Comparison of ENCODE assay signal across 2 cellular contexts in genomic region chr6:148416309-148416965, GRCh38.
TF ChIP-seq lines count a peak whose summit lies in the region.

No MANE protein-coding gene starts in this region.

TF ChIP-seq in H1, 55 proteins besides CTCF, POLR2A, EP300 and RAD21 (continued from another document):
- no peak for TF ChIP-seq CREB1 (IDR thresholded peaks at IDR 0.05)
- TF ChIP-seq PHF8 (conservative IDR thresholded peaks at IDR 0.05; ENCODE audit: low read depth, low read length): no peak
- TF ChIP-seq HDAC6 (IDR thresholded peaks at IDR 0.05; ENCODE audit: low read depth, low read length): no peak
- no peak for TF ChIP-seq NRF1 (IDR thresholded peaks at IDR 0.05; ENCODE audit: low read depth, low read length)
- TF ChIP-seq NANOG (IDR thresholded peaks at IDR 0.05; ENCODE audit: insufficient read depth, low read depth, low read length, poor library complexity, severe bottlenecking): no peak
- no peak for TF ChIP-seq SAP30 (IDR thresholded peaks at IDR 0.05; ENCODE audit: insufficient read depth, insufficient replicate concordance, low read length)
- no peak for TF ChIP-seq TCF12 (IDR thresholded peaks at IDR 0.05; ENCODE audit: low read depth, low read length)
- no peak for TF ChIP-seq SUZ12 (IDR thresholded peaks at IDR 0.05; ENCODE audit: low read length)
- no peak for TF ChIP-seq ZNF274 (IDR thresholded peaks at IDR 0.05; ENCODE audit: borderline replicate concordance, extremely low read depth, low read length)
- TF ChIP-seq MAFK (IDR thresholded peaks at IDR 0.05; ENCODE audit: low read depth, low read length): no peak
- no peak for TF ChIP-seq JUN (IDR thresholded peaks at IDR 0.05; ENCODE audit: low read depth, low read length)

TF ChIP-seq in SK-N-SH treated with all-trans-retinoic acid at 6 μM for 48 hours, 23 proteins besides CTCF, POLR2A, EP300 and RAD21 (continued from another document):
- TF ChIP-seq TSHZ2 (CRISPR knock-in tag; IDR thresholded peaks at IDR 0.05) (no peak), ZFP30 (CRISPR knock-in tag; IDR thresholded peaks at IDR 0.05) (no peak), PPARA (CRISPR knock-in tag; IDR thresholded peaks at IDR 0.05; ENCODE audit: borderline replicate concordance) (no peak), POU6F1 (CRISPR knock-in tag; IDR thresholded peaks at IDR 0.05; ENCODE audit: borderline replicate concordance, low read depth) (no peak), RARB (CRISPR knock-in tag; IDR thresholded peaks at IDR 0.05) (no peak), OSR1 (CRISPR knock-in tag; IDR thresholded peaks at IDR 0.05) (no peak), ZC3H10 (CRISPR knock-in tag; IDR thresholded peaks at IDR 0.05) (no peak), ZFP3 (CRISPR knock-in tag; IDR thresholded peaks at IDR 0.05) (no peak), ZNF8 (CRISPR knock-in tag; IDR thresholded peaks at IDR 0.05) (no peak), TOX (CRISPR knock-in tag; IDR thresholded peaks at IDR 0.05; ENCODE audit: borderline replicate concordance) (no peak), ESRRG (CRISPR knock-in tag; IDR thresholded peaks at IDR 0.05) (no peak), CSDC2 (CRISPR knock-in tag; IDR thresholded peaks at IDR 0.05) (no peak), ARNTL (CRISPR knock-in tag; IDR thresholded peaks at IDR 0.05; ENCODE audit: borderline replicate concordance, low read depth) (no peak), CSRNP3 (CRISPR knock-in tag; IDR thresholded peaks at IDR 0.05) (no peak)
